In the genomic region with DNA sequence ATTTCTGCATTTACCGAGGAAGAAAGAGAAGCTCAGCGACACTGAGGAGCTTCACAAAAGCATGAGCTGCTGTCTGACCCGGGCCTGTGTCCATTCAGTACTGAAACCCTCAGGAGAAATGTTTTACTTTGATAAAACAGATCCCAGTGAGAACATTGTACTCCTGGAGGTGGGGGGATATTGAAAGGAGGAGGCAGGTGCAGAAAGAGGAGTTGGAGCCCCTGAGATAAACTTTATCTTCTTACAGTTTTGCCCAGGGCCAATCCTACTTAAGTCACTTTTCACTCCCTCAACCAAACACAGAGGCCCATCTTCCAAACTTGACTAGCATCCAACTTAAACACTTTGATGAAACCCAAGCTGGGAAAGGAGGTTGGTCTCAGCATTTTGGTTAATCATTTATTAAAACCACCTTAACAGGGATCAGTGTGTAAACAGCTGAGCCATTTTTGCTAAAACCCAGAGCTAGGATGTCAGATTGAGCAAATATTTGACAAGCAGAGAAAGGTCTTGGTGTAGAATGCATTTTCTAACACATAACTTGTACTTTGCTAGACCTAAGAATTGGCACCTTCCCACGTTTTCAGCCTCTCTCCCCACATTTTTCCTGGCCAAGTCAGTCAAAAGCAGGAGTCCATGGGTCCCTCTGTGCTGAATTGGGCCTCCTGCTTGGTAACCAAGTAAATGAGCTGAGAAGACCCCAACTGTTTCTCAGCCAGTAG, we compare ENCODE assay signal across 15 cellular contexts. TPM values are rescaled to one million over a fixed set of nuclear protein-coding genes. Genes with fewer than 3 reads are reported as not detected.
DNase-seq lines count a peak whose midpoint lies in the region; ATAC-seq and TF ChIP-seq lines count a peak whose summit lies in the region.
"Had no signal": no experiment of that assay in that cellular context is flagged by ENCODE, and none has a peak within 500 bp of the region (broad histone marks: within the 10 kb centered on the region; RNA-seq: fewer than 3 reads in every experiment).

No MANE protein-coding gene starts in this region.

- intact Hi-C loops in right lobe of liver (cut with DNase I): no loop called here
- intact Hi-C loops in ovary (cut with DNase I): no loop called here

- 8% methylated on average over 4 of the region's 4 CpGs for WGBS in right lobe of liver (ENCODE audit: insufficient coverage, low coverage, low lambda C conversion rate, missing lambda C conversion rate)
- 16 to 26% (median 18%) methylated on average over 4 of the region's 4 CpGs for WGBS in ovary, 3 donors

- H3K4me3 ChIP-seq in LNCaP clone FGC (ENCODE audit: low read depth, low read length): no peak overlapping the region
- H3K4me3 ChIP-seq in right lobe of liver: no peak overlapping the region
- H3K4me3 ChIP-seq in ovary: no peak overlapping the region
- H3K4me3 ChIP-seq: coronary artery, gastrocnemius medialis, thoracic aorta had no signal

- H3K27me3 ChIP-seq in right lobe of liver (no peaks in the 10 kb centered on the region), ovary (no peaks in the 10 kb centered on the region)
- H3K27me3 ChIP-seq: gastrocnemius medialis had no signal

- TF ChIP-seq EP300 in ovary (IDR thresholded peaks at IDR 0.05): no peak

- H3K27ac ChIP-seq in 22Rv1 (peak overlapping the region; percentile 97), right lobe of liver (peak overlapping the region; percentile 43 to 71 (median 66)), ovary (no peak overlapping the region)
- H3K27ac ChIP-seq: coronary artery, gastrocnemius medialis, thoracic aorta had no signal

- H3K4me1 ChIP-seq in right lobe of liver (peaks cover 0 to 36% (median 16%) of the 10 kb centered on the region in 4 donors), ovary (ENCODE audit: insufficient read depth) (no peaks in the 10 kb centered on the region)
- H3K4me1 ChIP-seq: gastrocnemius medialis had no signal

- TF ChIP-seq POLR2A in right lobe of liver (IDR thresholded peaks at IDR 0.05): no peak
- TF ChIP-seq POLR2A in ovary (IDR thresholded peaks at IDR 0.05): no peak

- TF ChIP-seq CTCF in 22Rv1 (IDR thresholded peaks at IDR 0.05): no peak
- no peak for TF ChIP-seq CTCF in LNCaP clone FGC (IDR thresholded peaks at IDR 0.05; ENCODE audit: control insufficient read depth, extremely low read depth, insufficient read depth)
- TF ChIP-seq CTCF in right lobe of liver (IDR thresholded peaks at IDR 0.05): no peak
- no peak for TF ChIP-seq CTCF in ovary (IDR thresholded peaks at IDR 0.05)

- H3K9me3 ChIP-seq in right lobe of liver (no peaks in the 10 kb centered on the region), ovary (no peaks in the 10 kb centered on the region)
- H3K9me3 ChIP-seq: gastrocnemius medialis, thoracic aorta had no signal

- H3K36me3 ChIP-seq in right lobe of liver: no peaks in the 10 kb centered on the region
- no peaks in the 10 kb centered on the region for H3K36me3 ChIP-seq in ovary
- H3K36me3 ChIP-seq: gastrocnemius medialis, thoracic aorta had no signal

- DNase-seq in LNCaP clone FGC (ENCODE audit: low read depth) (peak; percentile 98), dedifferentiated amniotic fluid mesenchymal stem cell (ENCODE audit: extremely low spot score) (peak; percentile 36), right lobe of liver (peak in 1 of 3 donors; percentile 69), nucleus accumbens (lab: John Stamatoyannopoulos, UW) (no peak), ovary (no peak)
- no peak for DNase-seq in stimulated activated naive CD4-positive, alpha-beta T cell treated with Interleukin-2 at 50 U/mL for 16 hours (lab: John Stamatoyannopoulos, UW)
- DNase-seq: activated CD4-positive, alpha-beta memory T cell treated with anti-CD3 and anti-CD28 coated beads, Interleukin-2, amount 10 ng/mL, durations not matched to agents 7 days and 5 days; activated naive CD4-positive, alpha-beta T cell; AML-193; gastrocnemius medialis; NCI-H187 had no signal

- ATAC-seq in right lobe of liver (peak; percentile 87 to 94 (median 90)), GM19035 (IDR thresholded peaks at IDR 0.05; ENCODE audit: unreplicated experiment) (no peak)
- ATAC-seq: gastrocnemius medialis had no signal

RNA-seq across cellular contexts. Expression of gene SARS1, which starts 32.5 kb away (rescaled TPM):
- total RNA-seq in right lobe of liver (100 to 1,000 TPM in 2 of 6 experiments, 10 to 100 TPM in 4; 73.5 to 123 (median 91.6) TPM), ovary (100 to 1,000 TPM in 6 of 7 donors, 10 to 100 TPM in 1; 83.7 to 317 (median 119) TPM)
- 100 to 1,000 TPM in 1 of 2 donors, 10 to 100 TPM in 1; 97.5 to 206 TPM for polyA plus RNA-seq in ovary

Comparison
In these comparisons a context has a peak if more than half of its experiments do, and no peak if none do; other contexts are left out.
1. H3K27ac ChIP-seq: peak in 22Rv1 (single experiment) and right lobe of liver (3 of 3); none in ovary (0 of 2).
2. DNase-seq: peak in LNCaP clone FGC (single experiment) and dedifferentiated amniotic fluid mesenchymal stem cell (single experiment); none in stimulated activated naive CD4-positive, alpha-beta T cell treated with Interleukin-2 at 50 U/mL for 16 hours (single experiment), nucleus accumbens (0 of 56) and ovary (0 of 5).